Comparison of ENCODE assay signal across 8 cellular contexts in the genomic region with DNA sequence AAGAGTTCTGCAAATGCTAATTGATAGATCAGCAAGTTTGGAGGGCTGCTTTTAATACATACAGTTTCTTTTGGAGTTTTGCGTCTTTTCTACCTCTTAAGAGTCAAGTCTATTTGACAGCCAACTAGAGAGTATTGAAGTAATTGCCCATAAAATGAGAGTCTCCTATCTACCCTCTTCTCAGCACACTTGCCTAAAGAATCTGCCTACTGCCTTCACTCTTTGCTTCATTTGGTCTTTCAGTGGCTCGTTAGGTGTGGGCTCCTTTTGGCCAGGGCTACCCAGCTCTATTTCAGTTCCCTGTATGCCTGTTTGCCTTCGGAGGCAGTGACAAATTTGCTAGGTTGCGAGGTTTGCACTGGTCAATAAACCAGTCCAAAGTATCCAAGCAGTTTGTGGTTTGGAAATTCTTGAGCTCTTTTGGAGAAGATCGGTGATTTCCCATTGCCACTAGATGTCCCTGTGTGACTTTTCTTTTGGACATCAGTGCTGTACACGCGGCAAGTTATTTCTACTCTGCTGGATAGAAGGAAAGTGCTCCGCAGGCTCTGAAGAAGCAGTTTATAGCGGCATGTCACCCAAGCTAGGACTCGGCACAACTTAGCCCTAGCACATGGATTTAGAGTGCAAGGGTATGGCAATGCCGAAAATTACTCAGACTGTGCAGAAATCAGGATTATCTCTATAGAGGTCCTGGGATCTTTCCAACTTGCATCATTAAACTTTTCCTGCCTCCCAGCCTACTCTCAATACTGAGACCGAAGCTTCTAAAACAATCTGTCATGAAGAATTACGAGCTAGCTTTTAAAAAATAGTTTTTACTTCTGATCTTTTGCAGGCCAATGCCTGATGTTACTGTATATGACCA. TPM values are rescaled to one million over a fixed set of nuclear protein-coding genes. Genes with fewer than 3 reads are reported as not detected.
DNase-seq lines count a peak whose midpoint lies in the region; ATAC-seq and TF ChIP-seq lines count a peak whose summit lies in the region.

No MANE protein-coding gene starts in this region.

- POLR2A ChIA-PET in HCT116 (lab: Charles Lee) = no interaction called here

- in situ Hi-C loops in ACHN (cut with HindIII; ENCODE audit: low pct_ligation_motif_present, low pct_unique_long_range_greater_than_20kb, low sequenced_read_pairs) = no loop called here

- ATAC-seq in HCT116 = peak; percentile 64
- no peak for ATAC-seq in HG02870 (IDR thresholded peaks at IDR 0.05; ENCODE audit: unreplicated experiment)
- no peak for ATAC-seq in HG03039 (IDR thresholded peaks at IDR 0.05; ENCODE audit: unreplicated experiment)
- no peak for ATAC-seq in natural killer cell

- H3K27ac Mint-ChIP-seq in nephron progenitor cell (no peak overlapping the region), natural killer cell (no peak overlapping the region)

- H3K9ac ChIP-seq in HCT116 (ENCODE audit: low read length) = no peak overlapping the region

- H3K4me2 ChIP-seq in HCT116 (ENCODE audit: low read length) = no peak overlapping the region

- peak; percentile 60 for TF ChIP-seq RAD21 in HCT116 (IDR thresholded peaks at IDR 0.05; ENCODE audit: low read depth)

- H3K27me3 Mint-ChIP-seq in nephron progenitor cell (ENCODE audit: low read depth, poor library complexity) = no peaks in the 10 kb centered on the region
- no peaks in the 10 kb centered on the region for H3K27me3 Mint-ChIP-seq in natural killer cell (ENCODE audit: low read depth in 2 of 2)

- no peak for TF ChIP-seq POLR2A in HCT116 (IDR thresholded peaks at IDR 0.05; ENCODE audit: borderline replicate concordance, extremely low read depth, insufficient read depth, insufficient read length)

- H3K4me1 ChIP-seq in HCT116 (ENCODE audit: control insufficient read depth in 1 of 2, insufficient read depth in 2 of 2, low read length in 2 of 2) = peaks cover 0 to 5% of the 10 kb centered on the region in 2 experiments; a peak in 2 of 4 replicates

- RAD21 ChIA-PET in HCT116 (lab: Charles Lee; ENCODE audit: low non-redundant PET in 1 of 2, low total read pairs in 2 of 2, uncharacterized antibody in 2 of 2, unreplicated experiment in 2 of 2) = no interaction called here

- H3K4me1 Mint-ChIP-seq in nephron progenitor cell = peaks cover 22% of the 10 kb centered on the region
- H3K4me1 Mint-ChIP-seq in natural killer cell = no peaks in the 10 kb centered on the region

- H3K4me3 Mint-ChIP-seq in nephron progenitor cell (no peak overlapping the region), natural killer cell (no peak overlapping the region)

- BruUV-seq in HCT116 (replicated peaks; lab: Mats Ljungman, UMichigan) = no TSS peak

- H3K4me3 ChIP-seq in HCT116 (replicated peaks in 1 of 2; ENCODE audit: low read depth in 1 of 2, low read length in 2 of 2) = no peak overlapping the region

- no peaks in the 10 kb centered on the region for H3K9me3 ChIP-seq in HCT116 (ENCODE audit: control insufficient read depth in 1 of 2, insufficient read depth in 1 of 2, low read depth in 1 of 2, low read length in 2 of 2)

- no peaks in the 10 kb centered on the region for H4K20me1 ChIP-seq in HCT116 (ENCODE audit: insufficient read depth)

- DNase-seq in ACHN (peak; percentile 70), HCT116 (ENCODE audit: low read depth, low spot score) (no peak), NCI-H82 treated with DMSO at 0.1 percent for 48 hours (lab: John Stamatoyannopoulos, UW; ENCODE audit: unreplicated experiment) (peak; percentile 51), epidermal melanocyte (ENCODE audit: insufficient read length, low spot score) (peak; percentile 21), nephron progenitor cell (peak; percentile 20), natural killer cell (no peak)

- CTCF ChIA-PET in HCT116 (lab: Charles Lee) = interaction anchor here (1.0 kb wide), 1 partner anchor 1256 kb away, joined by 6 read pairs; no protein-coding TSS in a partner anchor

- H3K9me3 Mint-ChIP-seq in nephron progenitor cell (peaks cover 19% of the 10 kb centered on the region), natural killer cell (peaks cover 13 to 17% of the 10 kb centered on the region in 2 donors)

- H3K27ac ChIP-seq in HCT116 (ENCODE audit: low read depth, low read length) = no peak overlapping the region

- peaks cover 11% of the 10 kb centered on the region for H3K36me3 Mint-ChIP-seq in nephron progenitor cell (ENCODE audit: low read depth)
- no peaks in the 10 kb centered on the region for H3K36me3 Mint-ChIP-seq in natural killer cell

- no peaks in the 10 kb centered on the region for H3K9me2 ChIP-seq in HCT116 (ENCODE audit: insufficient read depth)

- intact Hi-C loops in HCT116 (cut with micrococcal nuclease) = loop anchor here (5.0 kb wide), 2 partner anchors 1256 to 1606 kb away; no protein-coding TSS in a partner anchor
- intact Hi-C loops in natural killer cell (cut with micrococcal nuclease) = no loop called here

- peak; percentile 24 to 46 (median 30); a peak in 4 of 6 replicates for TF ChIP-seq CTCF in HCT116 (IDR thresholded peaks at IDR 0.05 in 2 of 3, conservative IDR thresholded peaks at IDR 0.05 in 1 of 3; ENCODE audit: borderline replicate concordance in 1 of 3, insufficient read depth in 1 of 3, low read depth in 2 of 3, low read length in 2 of 3)
- peak; percentile 42 for TF ChIP-seq CTCF in nephron progenitor cell (IDR thresholded peaks at IDR 0.05)
- no peak for TF ChIP-seq CTCF in natural killer cell (IDR thresholded peaks at IDR 0.05)

- H3K36me3 ChIP-seq in HCT116 (ENCODE audit: control insufficient read depth in 1 of 2, insufficient read depth in 2 of 2, low read length in 2 of 2) = no peaks in the 10 kb centered on the region

- no peaks in the 10 kb centered on the region for H3K27me3 ChIP-seq in HCT116 (ENCODE audit: insufficient read depth, low read length)

- H3K79me2 ChIP-seq in HCT116 (ENCODE audit: insufficient read depth, low read length) = no peaks in the 10 kb centered on the region

- no peak overlapping the region for H2AFZ ChIP-seq in HCT116 (ENCODE audit: low read depth, low read length, poor library complexity, severe bottlenecking)

TF ChIP-seq in HCT116, 20 proteins besides CTCF, POLR2A, EP300 and RAD21:
- TF ChIP-seq SP1 (IDR thresholded peaks at IDR 0.05; ENCODE audit: low read depth) (no peak), ELF1 (IDR thresholded peaks at IDR 0.05; ENCODE audit: borderline replicate concordance, low read depth) (no peak), CEBPB (IDR thresholded peaks at IDR 0.05; ENCODE audit: low read depth) (no peak), SIN3A (IDR thresholded peaks at IDR 0.05; ENCODE audit: low read depth) (no peak), ZFX (IDR thresholded peaks at IDR 0.05) (no peak), EZH2phosphoT487 (IDR thresholded peaks at IDR 0.05; ENCODE audit: borderline replicate concordance) (no peak), EGR1 (IDR thresholded peaks at IDR 0.05; ENCODE audit: low read depth) (no peak), JUND (IDR thresholded peaks at IDR 0.05) (no peak), EZH2 (IDR thresholded peaks at IDR 0.05) (no peak), YY1 (IDR thresholded peaks at IDR 0.05; ENCODE audit: extremely low read depth, insufficient replicate concordance, low read depth, low read length) (no peak), ZNF274 (IDR thresholded peaks at IDR 0.05; ENCODE audit: low read depth, low read length) (no peak)
- TF ChIP-seq, protein P1, sequence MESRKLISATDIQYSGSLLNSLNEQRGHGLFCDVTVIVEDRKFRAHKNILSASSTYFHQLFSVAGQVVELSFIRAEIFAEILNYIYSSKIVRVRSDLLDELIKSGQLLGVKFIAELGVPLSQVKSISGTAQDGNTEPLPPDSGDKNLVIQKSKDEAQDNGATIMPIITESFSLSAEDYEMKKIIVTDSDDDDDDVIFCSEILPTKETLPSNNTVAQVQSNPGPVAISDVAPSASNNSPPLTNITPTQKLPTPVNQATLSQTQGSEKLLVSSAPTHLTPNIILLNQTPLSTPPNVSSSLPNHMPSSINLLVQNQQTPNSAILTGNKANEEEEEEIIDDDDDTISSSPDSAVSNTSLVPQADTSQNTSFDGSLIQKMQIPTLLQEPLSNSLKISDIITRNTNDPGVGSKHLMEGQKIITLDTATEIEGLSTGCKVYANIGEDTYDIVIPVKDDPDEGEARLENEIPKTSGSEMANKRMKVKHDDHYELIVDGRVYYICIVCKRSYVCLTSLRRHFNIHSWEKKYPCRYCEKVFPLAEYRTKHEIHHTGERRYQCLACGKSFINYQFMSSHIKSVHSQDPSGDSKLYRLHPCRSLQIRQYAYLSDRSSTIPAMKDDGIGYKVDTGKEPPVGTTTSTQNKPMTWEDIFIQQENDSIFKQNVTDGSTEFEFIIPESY (IDR thresholded peaks at IDR 0.05; ENCODE audit: extremely low read depth, insufficient replicate concordance, low read length) = no peak
- TF ChIP-seq, protein P2, sequence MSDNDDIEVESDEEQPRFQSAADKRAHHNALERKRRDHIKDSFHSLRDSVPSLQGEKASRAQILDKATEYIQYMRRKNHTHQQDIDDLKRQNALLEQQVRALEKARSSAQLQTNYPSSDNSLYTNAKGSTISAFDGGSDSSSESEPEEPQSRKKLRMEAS (IDR thresholded peaks at IDR 0.05) = no peak
- TF ChIP-seq, protein P3, sequence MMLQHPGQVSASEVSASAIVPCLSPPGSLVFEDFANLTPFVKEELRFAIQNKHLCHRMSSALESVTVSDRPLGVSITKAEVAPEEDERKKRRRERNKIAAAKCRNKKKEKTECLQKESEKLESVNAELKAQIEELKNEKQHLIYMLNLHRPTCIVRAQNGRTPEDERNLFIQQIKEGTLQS (IDR thresholded peaks at IDR 0.05) = no peak

RNA-seq across cellular contexts. Expression of a gene that starts 38.6 kb away (rescaled TPM):
- total RNA-seq in HCT116 (2021; ENCODE audit: unreplicated experiment) (111 TPM), natural killer cell (1 to 10 TPM in 1 of 3 donors, under 1 TPM in 2; 0.40 to 4.3 (median 0.63) TPM)
- 103 and 164 TPM in 2 replicates for polyA plus RNA-seq in HCT116 (2012)

Comparison
In these comparisons a context has a peak if more than half of its experiments do, and no peak if none do; other contexts are left out.
1. DNase-seq: peak in ACHN (single experiment), NCI-H82 treated with DMSO at 0.1 percent for 48 hours (single experiment), epidermal melanocyte (single experiment) and nephron progenitor cell (single experiment); none in HCT116 (single experiment) and natural killer cell (single experiment).
2. RNA of a gene that starts 38.6 kb away (total RNA-seq): 111 TPM in HCT116 (single experiment); 0.40 to 4.3 TPM in natural killer cell; every median in the first group is over 10 times any median in the second.